18 cellular contexts compared by ENCODE assay signal in genomic region chr3:177824841-177825240, GRCh38.
DNase-seq lines count a peak whose midpoint lies in the region; ATAC-seq and TF ChIP-seq lines count a peak whose summit lies in the region.
"Had no signal": no experiment of that assay in that cellular context is flagged by ENCODE, and none has a peak within 500 bp of the region (broad histone marks: within the 10 kb centered on the region; RNA-seq: fewer than 3 reads in every experiment).

No MANE protein-coding gene starts in this region.

- H3K4me3 ChIP-seq in liver (ENCODE audit: low read depth in 1 of 3, low read length in 3 of 3): no peak overlapping the region
- no peak overlapping the region for H3K4me3 ChIP-seq in OCI-LY7 (ENCODE audit: low read depth, low read length, poor library complexity, severe bottlenecking)

- peaks cover 30% of the 10 kb centered on the region for H3K4me1 Mint-ChIP-seq in MCF 10A (ENCODE audit: insufficient read depth, unreplicated experiment)
- H3K4me1 Mint-ChIP-seq in stimulated activated memory B cell treated with anti-CD40 and anti-IgM and Interleukin-4, amounts not matched to agents 10 μg/mL and 1 μg/mL and 100 μg/mL, for 72 hours: peaks cover 24% of the 10 kb centered on the region
- H3K4me1 Mint-ChIP-seq: immature natural killer cell had no signal

- no peak for TF ChIP-seq RAD21 in liver (IDR thresholded peaks at IDR 0.05)

- peak overlapping the region; percentile 81 for H3K27ac Mint-ChIP-seq in MCF 10A (ENCODE audit: low read depth, unreplicated experiment)
- H3K27ac Mint-ChIP-seq in stimulated activated memory B cell treated with anti-CD40 and anti-IgM and Interleukin-4, amounts not matched to agents 10 μg/mL and 1 μg/mL and 100 μg/mL, for 72 hours: peak overlapping the region; percentile 58
- H3K27ac Mint-ChIP-seq: activated naive CD4-positive, alpha-beta T cell treated with anti-CD3 and anti-CD28 coated beads, Interleukin-2, amount 10 ng/mL, durations not matched to agents 7 days and 5 days had no signal

- H3K36me3 ChIP-seq in liver (ENCODE audit: control insufficient read depth in 4 of 4, insufficient read depth in 3 of 4, low read depth in 1 of 4, low read length in 3 of 4) (no peaks in the 10 kb centered on the region), OCI-LY7 (ENCODE audit: insufficient read depth, low read length) (no peaks in the 10 kb centered on the region)

- no peak for ATAC-seq in stimulated activated memory B cell treated with anti-CD40 and anti-IgM and Interleukin-4, amounts not matched to agents 10 μg/mL and 1 μg/mL and 100 μg/mL, for 72 hours
- ATAC-seq in HG03025 (IDR thresholded peaks at IDR 0.05; ENCODE audit: low FRiP score, unreplicated experiment): no peak

- WGBS in liver: 54% methylated on average over 4 of the region's 4 CpGs

- POLR2A ChIA-PET in MCF 10A (lab: Yijun Ruan, JAX): interaction anchor here (0.9 to 3.2 kb wide), 4 partner anchors 9 to 82 kb away, joined by 4 to 21 read pairs (median 6); no protein-coding TSS in a partner anchor
- POLR2A ChIA-PET in OCI-LY7 (lab: Charles Lee): interaction anchor here (1.1 kb wide), 1 partner anchor 333 kb away, joined by 3 read pairs; no protein-coding TSS in a partner anchor

- H3K4me2 ChIP-seq in OCI-LY7 (ENCODE audit: low read length): no peak overlapping the region

- H3K9ac ChIP-seq in liver (ENCODE audit: low read depth in 1 of 2, low read length in 2 of 2): peak overlapping the region in 1 of 2 donors; percentile 60

- intact Hi-C loops in MCF 10A (cut with micrococcal nuclease): no loop called here
- intact Hi-C loops in OCI-LY7 (cut with micrococcal nuclease; ENCODE audit: unreplicated experiment): no loop called here

- no peaks in the 10 kb centered on the region for H3K9me2 ChIP-seq in OCI-LY7 (ENCODE audit: insufficient read depth, low read length)

- peak; percentile 45 for DNase-seq in DMS114 treated with DMSO at 0.1 percent for 48 hours (lab: John Stamatoyannopoulos, UW; ENCODE audit: unreplicated experiment)
- no peak for DNase-seq in MCF 10A (ENCODE audit: unreplicated experiment)
- DNase-seq in SW480 (ENCODE audit: low spot score): no peak
- no peak for DNase-seq in NCI-H1048 (lab: John Stamatoyannopoulos, UW)
- no peak for DNase-seq in OCI-LY7 (ENCODE audit: low spot score)
- DNase-seq: activated CD4-positive, alpha-beta T cell treated with anti-CD3 and anti-CD28 coated beads for 1 hour; activated CD8-positive, alpha-beta memory T cell treated with anti-CD3 and anti-CD28 coated beads, Interleukin-2, amount 50 U/mL, for 48 hours; activated naive CD4-positive, alpha-beta T cell treated with anti-CD3 and anti-CD28 coated beads, Interleukin-2, amount 10 ng/mL, durations not matched to agents 7 days and 5 days; effector CD8-positive, alpha-beta T cell; immature natural killer cell; NCI-H1930; RPMI8226; stimulated activated CD4-positive, alpha-beta T cell treated with anti-CD3 and anti-CD28 coated beads, Interleukin-1b, Interleukin-23, amount 100 ng/mL, for 48 hours; T-helper 2 cell had no signal

- CTCF ChIA-PET in MCF 10A (lab: Yijun Ruan, JAX): interaction anchor here (0.6 to 1.6 kb wide), 5 partner anchors 10 to 776 kb away, joined by 3 to 4 read pairs (median 3); no protein-coding TSS in a partner anchor
- CTCF ChIA-PET in OCI-LY7 (lab: Charles Lee; ENCODE audit: unreplicated experiment): no interaction called here

- no peak for TF ChIP-seq CTCF in MCF 10A (IDR thresholded peaks at IDR 0.05; ENCODE audit: unreplicated experiment)
- TF ChIP-seq CTCF in liver (IDR thresholded peaks at IDR 0.05; ENCODE audit: low read depth, low read length, missing input control): no peak
- no peak for TF ChIP-seq CTCF in OCI-LY7 (conservative IDR thresholded peaks at IDR 0.05; ENCODE audit: low read length)

- no peaks in the 10 kb centered on the region for H3K27me3 Mint-ChIP-seq in MCF 10A (ENCODE audit: insufficient read depth, unreplicated experiment)
- no peaks in the 10 kb centered on the region for H3K27me3 Mint-ChIP-seq in stimulated activated memory B cell treated with anti-CD40 and anti-IgM and Interleukin-4, amounts not matched to agents 10 μg/mL and 1 μg/mL and 100 μg/mL, for 72 hours
- H3K27me3 Mint-ChIP-seq: activated naive CD4-positive, alpha-beta T cell treated with anti-CD3 and anti-CD28 coated beads, Interleukin-2, amount 10 ng/mL, durations not matched to agents 7 days and 5 days had no signal

- H2AFZ ChIP-seq in OCI-LY7 (ENCODE audit: low read length): no peak overlapping the region

- H3K4me1 ChIP-seq in liver (ENCODE audit: control insufficient read depth in 4 of 4, insufficient read depth in 4 of 4, low read length in 3 of 4): peaks cover 11 to 41% (median 30%) of the 10 kb centered on the region in 4 donors
- no peaks in the 10 kb centered on the region for H3K4me1 ChIP-seq in OCI-LY7 (ENCODE audit: insufficient read depth, low read length, poor library complexity, severe bottlenecking)

- H3K36me3 Mint-ChIP-seq in MCF 10A (ENCODE audit: insufficient read depth, unreplicated experiment): peaks cover 5% of the 10 kb centered on the region
- H3K36me3 Mint-ChIP-seq in stimulated activated memory B cell treated with anti-CD40 and anti-IgM and Interleukin-4, amounts not matched to agents 10 μg/mL and 1 μg/mL and 100 μg/mL, for 72 hours: no peaks in the 10 kb centered on the region
- H3K36me3 Mint-ChIP-seq: activated naive CD4-positive, alpha-beta T cell treated with anti-CD3 and anti-CD28 coated beads, Interleukin-2, amount 10 ng/mL, durations not matched to agents 7 days and 5 days; immature natural killer cell had no signal

- H3K9me3 Mint-ChIP-seq in MCF 10A (ENCODE audit: unreplicated experiment): no peaks in the 10 kb centered on the region
- no peaks in the 10 kb centered on the region for H3K9me3 Mint-ChIP-seq in stimulated activated memory B cell treated with anti-CD40 and anti-IgM and Interleukin-4, amounts not matched to agents 10 μg/mL and 1 μg/mL and 100 μg/mL, for 72 hours
- H3K9me3 Mint-ChIP-seq: activated naive CD4-positive, alpha-beta T cell treated with anti-CD3 and anti-CD28 coated beads, Interleukin-2, amount 10 ng/mL, durations not matched to agents 7 days and 5 days; immature natural killer cell had no signal

- H3K27ac ChIP-seq in liver (ENCODE audit: low read depth in 1 of 2, low read length in 2 of 2) (peak overlapping the region; percentile 94), OCI-LY7 (ENCODE audit: low read depth, low read length, poor library complexity, severe bottlenecking) (no peak overlapping the region)
- H3K27ac ChIP-seq: foreskin keratinocyte had no signal

- no TSS peak for BruUV-seq in MCF 10A (replicated peaks; lab: Mats Ljungman, UMichigan)
- no TSS peak for BruUV-seq in OCI-LY7 (replicated peaks; lab: Mats Ljungman, UMichigan)

- H3K9me3 ChIP-seq in liver (ENCODE audit: control insufficient read depth in 4 of 4, low read length in 3 of 4) (no peaks in the 10 kb centered on the region), OCI-LY7 (ENCODE audit: low read length) (no peaks in the 10 kb centered on the region)

- H4K20me1 ChIP-seq in OCI-LY7 (ENCODE audit: insufficient read depth, low read length): no peaks in the 10 kb centered on the region

- no peak overlapping the region for H3K4me3 Mint-ChIP-seq in MCF 10A (ENCODE audit: unreplicated experiment)
- H3K4me3 Mint-ChIP-seq in stimulated activated memory B cell treated with anti-CD40 and anti-IgM and Interleukin-4, amounts not matched to agents 10 μg/mL and 1 μg/mL and 100 μg/mL, for 72 hours: no peak overlapping the region
- H3K4me3 Mint-ChIP-seq: activated naive CD4-positive, alpha-beta T cell treated with anti-CD3 and anti-CD28 coated beads, Interleukin-2, amount 10 ng/mL, durations not matched to agents 7 days and 5 days; immature natural killer cell had no signal

- no peaks in the 10 kb centered on the region for H3K79me2 ChIP-seq in OCI-LY7 (ENCODE audit: insufficient read depth, low read depth, low read length)

- H3K27me3 ChIP-seq in liver (ENCODE audit: control insufficient read depth in 4 of 4, insufficient read depth in 4 of 4, low read length in 3 of 4): no peaks in the 10 kb centered on the region
- H3K27me3 ChIP-seq: foreskin keratinocyte had no signal

TF ChIP-seq in liver, 16 proteins besides CTCF, POLR2A, EP300 and RAD21:
- TF ChIP-seq MAX (IDR thresholded peaks at IDR 0.05): no peak
- no peak for TF ChIP-seq TAF1 (conservative IDR thresholded peaks at IDR 0.05)
- no peak for TF ChIP-seq JUND (IDR thresholded peaks at IDR 0.05)
- TF ChIP-seq ATF3 (IDR thresholded peaks at IDR 0.05): no peak
